ENCODE assay signal across 8 cellular contexts in genomic region chr7:101315336-101315735, GRCh38. TPM values are rescaled to one million over a fixed set of nuclear protein-coding genes. Genes with fewer than 3 reads are reported as not detected.
DNase-seq lines count a peak whose midpoint lies in the region; ATAC-seq and TF ChIP-seq lines count a peak whose summit lies in the region.

No MANE protein-coding gene starts in this region.

- DNase-seq in NCI-H2081 (lab: John Stamatoyannopoulos, UW) (peak; percentile 6 to 18), NCI-H2081 treated with DMSO at 0.1 percent for 48 hours (lab: John Stamatoyannopoulos, UW) (no peak), MV-4-11 (lab: John Stamatoyannopoulos, UW) (peak; percentile 53), esophagus muscularis mucosa (ENCODE audit: extremely low spot score) (no peak), pons (ENCODE audit: low spot score) (peak; percentile 31), NCI-H187 treated with DMSO at 0.1 percent for 48 hours (lab: John Stamatoyannopoulos, UW) (no peak)
- DNase-seq in activated CD4-positive, alpha-beta memory T cell treated with anti-CD3 and anti-CD28 coated beads, Interleukin-2, amount 10 ng/mL, durations not matched to agents 7 days and 5 days = peak; percentile 59

- H3K36me3 Mint-ChIP-seq in activated CD4-positive, alpha-beta memory T cell treated with anti-CD3 and anti-CD28 coated beads, Interleukin-2, amount 10 ng/mL, durations not matched to agents 7 days and 5 days (ENCODE audit: low read depth) = peaks cover 12% of the 10 kb centered on the region

- TF ChIP-seq POLR2A in esophagus muscularis mucosa (IDR thresholded peaks at IDR 0.05; ENCODE audit: low read depth) = no peak

- H3K4me3 Mint-ChIP-seq in activated CD4-positive, alpha-beta memory T cell treated with anti-CD3 and anti-CD28 coated beads, Interleukin-2, amount 10 ng/mL, durations not matched to agents 7 days and 5 days = no peak overlapping the region

- 0% methylated on average over 1 of the region's 1 CpG for WGBS in esophagus muscularis mucosa

- H3K9me3 Mint-ChIP-seq in activated CD4-positive, alpha-beta memory T cell treated with anti-CD3 and anti-CD28 coated beads, Interleukin-2, amount 10 ng/mL, durations not matched to agents 7 days and 5 days = peaks cover 6% of the 10 kb centered on the region

- H3K27me3 Mint-ChIP-seq in activated CD4-positive, alpha-beta memory T cell treated with anti-CD3 and anti-CD28 coated beads, Interleukin-2, amount 10 ng/mL, durations not matched to agents 7 days and 5 days = no peaks in the 10 kb centered on the region

- POLR2A ChIA-PET in activated CD4-positive, alpha-beta memory T cell treated with anti-CD3 and anti-CD28 coated beads, Interleukin-2, amount 10 ng/mL, durations not matched to agents 7 days and 5 days (lab: Charles Lee) = no interaction called here

- H3K4me3 ChIP-seq in esophagus muscularis mucosa = no peak overlapping the region

- H3K4me1 ChIP-seq in esophagus muscularis mucosa = peaks cover 0 to under 1% (median 0%) of the 10 kb centered on the region in 4 donors

- peaks cover 0 to 8% (median 0%) of the 10 kb centered on the region in 4 donors for H3K27me3 ChIP-seq in esophagus muscularis mucosa

- CTCF ChIA-PET in activated CD4-positive, alpha-beta memory T cell treated with anti-CD3 and anti-CD28 coated beads, Interleukin-2, amount 10 ng/mL, durations not matched to agents 7 days and 5 days (lab: Charles Lee) = interaction anchor here (0.6 to 1.9 kb wide), 15 partner anchors 11 to 191 kb away, joined by 3 to 9 read pairs (median 4); no protein-coding TSS in a partner anchor

- no peak overlapping the region for H3K27ac Mint-ChIP-seq in activated CD4-positive, alpha-beta memory T cell treated with anti-CD3 and anti-CD28 coated beads, Interleukin-2, amount 10 ng/mL, durations not matched to agents 7 days and 5 days

- TF ChIP-seq CTCF in esophagus muscularis mucosa (IDR thresholded peaks at IDR 0.05) = peak in 2 of 3 experiments; percentile 50 to 67

- TF ChIP-seq EP300 in esophagus muscularis mucosa (IDR thresholded peaks at IDR 0.05) = no peak

- peaks cover 11 to 49% (median 31%) of the 10 kb centered on the region in 4 donors for H3K36me3 ChIP-seq in esophagus muscularis mucosa

- ATAC-seq in HG03521 (IDR thresholded peaks at IDR 0.05; ENCODE audit: unreplicated experiment) = no peak

- peaks cover under 1% of the 10 kb centered on the region for H3K4me1 Mint-ChIP-seq in activated CD4-positive, alpha-beta memory T cell treated with anti-CD3 and anti-CD28 coated beads, Interleukin-2, amount 10 ng/mL, durations not matched to agents 7 days and 5 days

- no peak overlapping the region for H3K27ac ChIP-seq in esophagus muscularis mucosa (replicated peaks in 1 of 4)

- intact Hi-C loops in esophagus muscularis mucosa (cut with DNase I) = no loop called here

- peaks cover 0 to 3% (median 0%) of the 10 kb centered on the region in 4 donors for H3K9me3 ChIP-seq in esophagus muscularis mucosa

RNA-seq across cellular contexts. Expression of gene IFT22, which starts 6.3 kb away (rescaled TPM):
- total RNA-seq in activated CD4-positive, alpha-beta memory T cell treated with anti-CD3 and anti-CD28 coated beads, Interleukin-2, amount 10 ng/mL, durations not matched to agents 7 days and 5 days = 1 to 10 TPM; 5.5 to 6.6 TPM
- total RNA-seq in esophagus muscularis mucosa = 10 to 100 TPM; 25.2 to 33.1 (median 28.5) TPM

RNA-seq across cellular contexts. Expression of gene COL26A1, which starts 47.3 kb away (rescaled TPM):
- total RNA-seq in activated CD4-positive, alpha-beta memory T cell treated with anti-CD3 and anti-CD28 coated beads, Interleukin-2, amount 10 ng/mL, durations not matched to agents 7 days and 5 days = not detected
- not detected for total RNA-seq in esophagus muscularis mucosa

Comparison
In these comparisons a context has a peak if more than half of its experiments do, and no peak if none do; other contexts are left out.
1. DNase-seq: peak in NCI-H2081 (2 of 2), MV-4-11 (single experiment), activated CD4-positive, alpha-beta memory T cell treated with anti-CD3 and anti-CD28 coated beads, Interleukin-2, amount 10 ng/mL, durations not matched to agents 7 days and 5 days (single experiment) and pons (single experiment); none in NCI-H2081 treated with DMSO at 0.1 percent for 48 hours (single experiment), esophagus muscularis mucosa (single experiment) and NCI-H187 treated with DMSO at 0.1 percent for 48 hours (single experiment).